Comparison of ENCODE assay signal across 11 cellular contexts in the genomic region with DNA sequence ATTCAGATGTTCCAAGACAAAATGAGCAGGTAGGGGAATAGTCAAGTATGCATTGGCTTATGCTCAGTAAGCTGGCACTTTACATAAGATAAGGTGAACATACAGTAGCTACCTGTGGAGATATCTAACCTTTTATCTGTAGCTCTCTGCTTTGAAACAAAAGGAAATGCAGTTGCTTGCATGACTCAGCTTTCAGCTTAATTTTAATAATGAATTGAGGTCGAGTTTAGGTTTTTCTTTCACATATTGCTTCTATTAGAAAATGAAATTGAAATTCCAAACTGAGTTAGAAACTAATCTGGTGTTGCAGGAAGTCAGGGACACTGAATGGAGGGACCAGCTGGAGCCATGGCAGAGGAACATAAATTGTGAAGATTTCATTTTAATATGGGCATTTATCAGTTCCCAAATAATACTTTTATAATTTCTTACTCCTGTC. TPM values are rescaled to one million over a fixed set of nuclear protein-coding genes. Genes with fewer than 3 reads are reported as not detected.
DNase-seq lines count a peak whose midpoint lies in the region; ATAC-seq and TF ChIP-seq lines count a peak whose summit lies in the region.
"Had no signal": no experiment of that assay in that cellular context is flagged by ENCODE, and none has a peak within 500 bp of the region (broad histone marks: within the 10 kb centered on the region; RNA-seq: fewer than 3 reads in every experiment).

No MANE protein-coding gene starts in this region.

- no peaks in the 10 kb centered on the region for H3K36me3 Mint-ChIP-seq in nephron (ENCODE audit: low read depth)
- no peaks in the 10 kb centered on the region for H3K36me3 Mint-ChIP-seq in T-cell

- H3K4me2 ChIP-seq in Loucy (ENCODE audit: low read depth, low read length, poor library complexity, severe bottlenecking) = peak overlapping the region; percentile 57

- peak overlapping the region; percentile 37 for H3K4me3 ChIP-seq in Loucy (ENCODE audit: low read length, poor library complexity, severe bottlenecking)
- no peak overlapping the region for H3K4me3 ChIP-seq in BE2C (ENCODE audit: low read depth, low read length)

- H3F3A ChIP-seq in Loucy (ENCODE audit: low read depth) = no peaks in the 10 kb centered on the region

- peak overlapping the region; percentile 73 to 86 (median 83) for H3K27ac Mint-ChIP-seq in nephron
- H3K27ac Mint-ChIP-seq in T-cell = no peak overlapping the region
- H3K27ac Mint-ChIP-seq: activated B cell treated with CpG ODN at 0.5 μM for 24 hours had no signal

- H2AFZ ChIP-seq in Loucy (ENCODE audit: low read length) = 0 out of 2 replicates have a peak overlapping the region, but pooled peaks have one; percentile 42

- H3K9me3 Mint-ChIP-seq in nephron (peaks cover 3% of the 10 kb centered on the region), T-cell (peaks cover 0 to 7% (median 5%) of the 10 kb centered on the region in 3 donors)

- H3K36me3 ChIP-seq in Loucy (ENCODE audit: insufficient read depth, low read length) = no peaks in the 10 kb centered on the region
- H3K36me3 ChIP-seq in BE2C = no peaks in the 10 kb centered on the region

- no peaks in the 10 kb centered on the region for H4K20me1 ChIP-seq in Loucy (ENCODE audit: insufficient read depth, low read length, poor library complexity, severe bottlenecking)

- H3K9ac ChIP-seq in Loucy (ENCODE audit: low read depth, low read length, poor library complexity, severe bottlenecking) = no peak overlapping the region

- no peak for DNase-seq in NCI-H1694 treated with DMSO at 0.1 percent for 48 hours (lab: John Stamatoyannopoulos, UW)
- DNase-seq in T-cell = no peak
- no peak for DNase-seq in iPS-NIHi11 (ENCODE audit: low spot score)
- DNase-seq in BE2C = no peak
- DNase-seq: activated B cell treated with CpG ODN at 0.5 μM for 24 hours; central memory CD4-positive, alpha-beta T cell; NCI-H2171 treated with DMSO at 0.1 percent for 48 hours had no signal

- H3K27me3 Mint-ChIP-seq in nephron (ENCODE audit: low read depth) = no peaks in the 10 kb centered on the region
- H3K27me3 Mint-ChIP-seq in T-cell = peaks cover 0 to 1% of the 10 kb centered on the region in 2 donors
- H3K27me3 Mint-ChIP-seq: activated B cell treated with CpG ODN at 0.5 μM for 24 hours had no signal

- no peaks in the 10 kb centered on the region for H3K9me2 ChIP-seq in Loucy (replicated peaks; ENCODE audit: low read depth, low read length)

- CTCF ChIA-PET in T-cell (lab: Charles Lee) = no interaction called here

- POLR2A ChIA-PET in T-cell (lab: Charles Lee) = no interaction called here

- H3K4me1 Mint-ChIP-seq in nephron = peaks cover 10% of the 10 kb centered on the region
- peaks cover 0 to 8% (median 8%) of the 10 kb centered on the region in 3 donors for H3K4me1 Mint-ChIP-seq in T-cell

- ATAC-seq in GM19035 (IDR thresholded peaks at IDR 0.05; ENCODE audit: unreplicated experiment) (peak; percentile 87), HG02678 (IDR thresholded peaks at IDR 0.05; ENCODE audit: unreplicated experiment) (peak; percentile 85), T-cell (replicated peaks in 1 of 4) (no peak)

- TF ChIP-seq CTCF in Loucy (conservative IDR thresholded peaks at IDR 0.05; ENCODE audit: low read length) = no peak
- no peak for TF ChIP-seq CTCF in nephron (IDR thresholded peaks at IDR 0.05; ENCODE audit: unreplicated experiment in 3 of 3)
- TF ChIP-seq CTCF in BE2C (IDR thresholded peaks at IDR 0.05; ENCODE audit: low read depth, low read length) = no peak

- H3K9me3 ChIP-seq in Loucy (ENCODE audit: insufficient read depth, low read depth, low read length) = no peaks in the 10 kb centered on the region
- H3K9me3 ChIP-seq in BE2C = no peaks in the 10 kb centered on the region

- no peaks in the 10 kb centered on the region for H3K79me2 ChIP-seq in Loucy (ENCODE audit: insufficient read depth, low read length)

- H3K4me1 ChIP-seq in Loucy (ENCODE audit: insufficient read depth, low read length, poor library complexity, severe bottlenecking) (peaks cover 19% of the 10 kb centered on the region), BE2C (no peaks in the 10 kb centered on the region)

- H3K27me3 ChIP-seq in Loucy (ENCODE audit: insufficient read depth, low read length, poor library complexity, severe bottlenecking) = no peaks in the 10 kb centered on the region
- no peaks in the 10 kb centered on the region for H3K27me3 ChIP-seq in BE2C

- H3K4me3 Mint-ChIP-seq in nephron (no peak overlapping the region), T-cell (no peak overlapping the region)
- H3K4me3 Mint-ChIP-seq: activated B cell treated with CpG ODN at 0.5 μM for 24 hours had no signal

RNA-seq across cellular contexts. Expression of a gene that starts 8.3 kb away (rescaled TPM):
- 1 to 10 TPM in 1 of 5 donors, under 1 TPM in 3, not detected in 1; 0.20 to 1.2 (median 0.45) TPM for total RNA-seq in T-cell
- polyA plus RNA-seq in BE2C (2012; ENCODE audit: insufficient read depth, insufficient read length, low read depth) = 0.22 TPM

Comparison
In these comparisons a context has a peak if more than half of its experiments do, and no peak if none do; other contexts are left out.
1. ATAC-seq: peak in GM19035 (single experiment) and HG02678 (single experiment); none in T-cell (0 of 4).
2. H3K27ac Mint-ChIP-seq: peak in nephron (3 of 3); none in T-cell (0 of 2).